ENCODE assay signal across 22 cellular contexts in genomic region chr4:153937289-153937688, GRCh38.
"Had no signal": no experiment of that assay in that cellular context is flagged by ENCODE, and none has a peak within 500 bp of the region (broad histone marks: within the 10 kb centered on the region; RNA-seq: fewer than 3 reads in every experiment).

No MANE protein-coding gene starts in this region.

- H3K27ac ChIP-seq: colonic mucosa, esophagus squamous epithelium, heart right ventricle, left lung, neural progenitor cell, parathyroid adenoma, testis, tibial artery had no signal

- DNase-seq: colonic mucosa; effector memory CD4-positive, alpha-beta T cell; esophagus squamous epithelium; foreskin melanocyte; glutamatergic neuron; heart right ventricle; hippocampal formation; left cardiac atrium; left lung; mesendoderm; midbrain; naive thymus-derived CD4-positive, alpha-beta T cell; stimulated activated CD4-positive, alpha-beta T cell treated with anti-CD3 and anti-CD28 coated beads, Interleukin-2, amount 100 ng/mL, for 24 hours; stimulated activated CD4-positive, alpha-beta T cell treated with anti-CD3 and anti-CD28 coated beads, Interleukin-4, amount 100 ng/mL, for 24 hours; stimulated activated naive CD8-positive, alpha-beta T cell treated with anti-CD3 and anti-CD28 coated beads, Interleukin-15, Interleukin-2, amounts not matched to agents 100 U/mL and 50 U/mL, for 24 hours; substantia nigra; testis; tibial artery had no signal

- ATAC-seq: heart right ventricle; left cardiac atrium; left lung; naive thymus-derived CD4-positive, alpha-beta T cell; sciatic nerve; stimulated activated effector memory CD8-positive, alpha-beta T cell treated with anti-CD3 and anti-CD28 coated beads, Interleukin-12 subunit alpha, Interleukin-12 subunit beta, amount 100 ng/mL, for 72 hours; stimulated activated naive CD8-positive, alpha-beta T cell treated with anti-CD3 and anti-CD28 coated beads, Interleukin-15, Interleukin-2, amounts not matched to agents 100 U/mL and 50 U/mL, for 24 hours had no signal

- H3K4me2 ChIP-seq: neural progenitor cell had no signal

- H3K27me3 ChIP-seq: colonic mucosa, esophagus squamous epithelium, left lung, neural progenitor cell, testis, tibial artery had no signal

- H3K9ac ChIP-seq: neural progenitor cell, parathyroid adenoma had no signal

- H3K4me1 ChIP-seq: colonic mucosa, heart right ventricle, parathyroid adenoma, tibial artery had no signal

- H3K36me3 ChIP-seq: colonic mucosa, esophagus squamous epithelium, heart right ventricle, left lung, neural progenitor cell, tibial artery had no signal

- H2AFZ ChIP-seq: neural progenitor cell, parathyroid adenoma had no signal

- H3K9me3 ChIP-seq: colonic mucosa, esophagus squamous epithelium, heart right ventricle, left lung, testis, tibial artery had no signal

- H3K79me2 ChIP-seq: parathyroid adenoma had no signal

- H3K4me3 ChIP-seq: colonic mucosa, esophagus squamous epithelium, heart right ventricle, left lung, neural progenitor cell, testis, tibial artery had no signal
